Comparison of ENCODE assay signal across 8 cellular contexts in genomic region chr12:25957898-25958253, GRCh38. TPM values are rescaled to one million over a fixed set of nuclear protein-coding genes. Genes with fewer than 3 reads are reported as not detected.
DNase-seq lines count a peak whose midpoint lies in the region; ATAC-seq and TF ChIP-seq lines count a peak whose summit lies in the region.

No MANE protein-coding gene starts in this region.

- H3K23ac ChIP-seq in IMR-90 (ENCODE audit: low read depth, low read length), result peak overlapping the region; percentile 77

- dilution Hi-C loops in IMR-90 (cut with HindIII; ENCODE audit: low sequenced_read_pairs, unreplicated experiment), result no loop called here

- ATAC-seq in IMR-90 (ENCODE audit: low read depth) (peak; percentile 36), HG03520 (IDR thresholded peaks at IDR 0.05; ENCODE audit: unreplicated experiment) (no peak)
- peak; percentile 20 for ATAC-seq in stimulated activated effector memory CD8-positive, alpha-beta T cell treated with anti-CD3 and anti-CD28 coated beads, Interleukin-12 subunit alpha, Interleukin-12 subunit beta, amount 100 ng/mL, for 72 hours

- H3K56ac ChIP-seq in IMR-90 (ENCODE audit: extremely low read depth, insufficient read depth, low read length), result peak overlapping the region; percentile 75

- TF ChIP-seq CTCF in IMR-90 (conservative IDR thresholded peaks at IDR 0.05; ENCODE audit: low read depth, low read length) (no peak), astrocyte of the spinal cord (IDR thresholded peaks at IDR 0.05; ENCODE audit: low read depth, low read length) (no peak)

- no peak overlapping the region for H3K27ac Mint-ChIP-seq in immature natural killer cell
- no peak overlapping the region for H3K27ac Mint-ChIP-seq in stimulated activated effector memory CD8-positive, alpha-beta T cell treated with anti-CD3 and anti-CD28 coated beads, Interleukin-12 subunit alpha, Interleukin-12 subunit beta, amount 100 ng/mL, for 72 hours

- intact Hi-C loops in IMR-90 (cut with micrococcal nuclease), result loop anchor here (1.0 to 10.0 kb wide), 4 partner anchors 105 to 521 kb away; no protein-coding TSS in a partner anchor

- BruUV-seq in IMR-90 (replicated peaks; lab: Mats Ljungman, UMichigan), result TSS peak; percentile 42

- peaks cover 3 to 38% of the 10 kb centered on the region in 2 experiments; a peak in 2 of 4 replicates for H3K79me1 ChIP-seq in IMR-90 (ENCODE audit: low read depth in 1 of 2, low read length in 2 of 2)

- DNase-seq in G401 (ENCODE audit: low spot score) (peak; percentile 65), IMR-90 (peak; percentile 82), astrocyte of the spinal cord (ENCODE audit: low read depth, low spot score) (peak; percentile 83), immature natural killer cell (no peak), COLO668 (lab: John Stamatoyannopoulos, UW; ENCODE audit: unreplicated experiment) (no peak)
- no peak for DNase-seq in stimulated activated effector memory CD8-positive, alpha-beta T cell treated with anti-CD3 and anti-CD28 coated beads, Interleukin-12 subunit alpha, Interleukin-12 subunit beta, amount 100 ng/mL, for 72 hours (ENCODE audit: low spot score in 2 of 2)
- DNase-seq in activated CD8-positive, alpha-beta memory T cell treated with anti-CD3 and anti-CD28 coated beads, Interleukin-2, amount 50 U/mL, for 48 hours, result no peak

- peaks cover 14 to 16% of the 10 kb centered on the region in 2 donors for H3K4me1 Mint-ChIP-seq in immature natural killer cell
- no peaks in the 10 kb centered on the region for H3K4me1 Mint-ChIP-seq in stimulated activated effector memory CD8-positive, alpha-beta T cell treated with anti-CD3 and anti-CD28 coated beads, Interleukin-12 subunit alpha, Interleukin-12 subunit beta, amount 100 ng/mL, for 72 hours

- H3K4me1 ChIP-seq in IMR-90 (ENCODE audit: control insufficient read depth, insufficient read depth, low read length), result peaks cover 3% of the 10 kb centered on the region; the same call in 1 of the 2 replicates

- H3K9me1 ChIP-seq in IMR-90 (ENCODE audit: insufficient read depth, low read length), result peaks cover 15% of the 10 kb centered on the region; the same call in 1 of the 2 replicates

- H4K91ac ChIP-seq in IMR-90 (ENCODE audit: insufficient read depth, low read depth, low read length), result peak overlapping the region; percentile 73

- no peak overlapping the region for H2BK20ac ChIP-seq in IMR-90 (ENCODE audit: low read depth, low read length)

- peak overlapping the region; percentile 93 for H3K4me2 ChIP-seq in IMR-90 (ENCODE audit: low read depth, low read length)

- H4K8ac ChIP-seq in IMR-90 (ENCODE audit: low read depth in 2 of 2, low read length in 2 of 2), result peak overlapping the region; percentile 65 to 84; a peak in 3 of 4 replicates

- H3K27me3 Mint-ChIP-seq in immature natural killer cell (ENCODE audit: low read depth in 3 of 3), result peaks cover 10 to 33% (median 12%) of the 10 kb centered on the region in 3 donors

- no CpG with 5 or more reads among the region's 11 CpGs for WGBS in IMR-90 (ENCODE audit: extremely low coverage in 2 of 2, insufficient read length in 1 of 2), 2 experiments

- H4K5ac ChIP-seq in IMR-90 (ENCODE audit: low read depth, low read length), result peak overlapping the region; percentile 6; the same call in 1 of the 2 replicates

- peak overlapping the region; percentile 90 for H3K27ac ChIP-seq in IMR-90 (ENCODE audit: insufficient read depth, low read length)

- H3K27me3 ChIP-seq in IMR-90 (ENCODE audit: control insufficient read depth, insufficient read depth, low read length), result no peaks in the 10 kb centered on the region

- peak overlapping the region; percentile 54 to 74 (median 70) for H3K4me3 Mint-ChIP-seq in immature natural killer cell
- peak overlapping the region; percentile 31 for H3K4me3 Mint-ChIP-seq in stimulated activated effector memory CD8-positive, alpha-beta T cell treated with anti-CD3 and anti-CD28 coated beads, Interleukin-12 subunit alpha, Interleukin-12 subunit beta, amount 100 ng/mL, for 72 hours

- H4K20me1 ChIP-seq in IMR-90 (ENCODE audit: insufficient read depth, low read length), result peaks cover 15% of the 10 kb centered on the region

- CTCF ChIA-PET in IMR-90 (lab: Yijun Ruan, JAX), result no interaction called here

- H3K9ac ChIP-seq in IMR-90 (ENCODE audit: low read depth, low read length), result peak overlapping the region; percentile 85

- no peak overlapping the region for H2AK5ac ChIP-seq in IMR-90 (ENCODE audit: low read depth, low read length)

- peak overlapping the region; percentile 47; the same call in 1 of the 3 replicates for H2BK15ac ChIP-seq in IMR-90 (ENCODE audit: low read depth, low read length)

- in situ Hi-C loops in G401 (cut with HindIII; ENCODE audit: low sequenced_read_pairs) (no loop called here), IMR-90 (cut with MboI; ENCODE audit: low sequenced_read_pairs) (no loop called here), astrocyte of the spinal cord (cut with HindIII; ENCODE audit: low sequenced_read_pairs) (no loop called here)

- peak overlapping the region; percentile 65 for H3K4me3 ChIP-seq in IMR-90 (ENCODE audit: insufficient read depth, low read depth, low read length)
- peak overlapping the region; percentile 68 for H3K4me3 ChIP-seq in astrocyte of the spinal cord (ENCODE audit: low read depth, low read length)

- H3K18ac ChIP-seq in IMR-90 (ENCODE audit: low read depth, low read length), result peak overlapping the region; percentile 38

- H2AK9ac ChIP-seq in IMR-90 (replicated peaks; ENCODE audit: low read depth, low read length, poor library complexity), result peak overlapping the region; percentile 68

- peaks cover 0 to 2% (median 0%) of the 10 kb centered on the region in 6 donors for H3K9me3 Mint-ChIP-seq in immature natural killer cell
- H3K9me3 Mint-ChIP-seq in stimulated activated effector memory CD8-positive, alpha-beta T cell treated with anti-CD3 and anti-CD28 coated beads, Interleukin-12 subunit alpha, Interleukin-12 subunit beta, amount 100 ng/mL, for 72 hours, result no peaks in the 10 kb centered on the region

- peak overlapping the region; percentile 85 for H2BK120ac ChIP-seq in IMR-90 (ENCODE audit: low read depth, low read length)

- peak overlapping the region; percentile 97 for H2AFZ ChIP-seq in IMR-90 (replicated peaks; ENCODE audit: low read length, poor library complexity)

- TF ChIP-seq POLR2A in IMR-90 (IDR thresholded peaks at IDR 0.05; ENCODE audit: low read depth, low read length), result 0 out of 2 replicates have a peak, but pooled peaks have one; percentile 27

- POLR2A ChIA-PET in IMR-90 (lab: Charles Lee; ENCODE audit: unreplicated experiment), result interaction anchor here (0.6 to 1.0 kb wide), 5 partner anchors 10 to 723 kb away, joined by 3 to 5 read pairs (median 3); no protein-coding TSS in a partner anchor

- peak overlapping the region; percentile 81 for H3K4ac ChIP-seq in IMR-90 (ENCODE audit: low read depth, low read length)

- H3K9me3 ChIP-seq in IMR-90 (ENCODE audit: control insufficient read depth, insufficient read depth, low read length), result no peaks in the 10 kb centered on the region

- peak overlapping the region; percentile 89 for H3K14ac ChIP-seq in IMR-90 (replicated peaks; ENCODE audit: low read depth, low read length)

- peak; percentile 34 for TF ChIP-seq RAD21 in IMR-90 (IDR thresholded peaks at IDR 0.05; ENCODE audit: low read length)

- H3K36me3 ChIP-seq in IMR-90 (ENCODE audit: control insufficient read depth, insufficient read depth, low read length), result peaks cover 7% of the 10 kb centered on the region

- no peaks in the 10 kb centered on the region for H3K36me3 Mint-ChIP-seq in immature natural killer cell
- H3K36me3 Mint-ChIP-seq in stimulated activated effector memory CD8-positive, alpha-beta T cell treated with anti-CD3 and anti-CD28 coated beads, Interleukin-12 subunit alpha, Interleukin-12 subunit beta, amount 100 ng/mL, for 72 hours, result no peaks in the 10 kb centered on the region

- H2BK5ac ChIP-seq in IMR-90 (ENCODE audit: low read depth, low read length, poor library complexity, severe bottlenecking), result peak overlapping the region; percentile 91

TF ChIP-seq in IMR-90, 13 proteins besides CTCF, POLR2A, EP300 and RAD21 (continues in another document):
- TF ChIP-seq RFX5 (IDR thresholded peaks at IDR 0.05; ENCODE audit: low read depth, low read length), result no peak
- no peak for TF ChIP-seq CHD1 (IDR thresholded peaks at IDR 0.05; ENCODE audit: low read depth, low read length)
- TF ChIP-seq MXI1 (IDR thresholded peaks at IDR 0.05; ENCODE audit: borderline replicate concordance, low read depth, low read length), result no peak
- no peak for TF ChIP-seq USF2 (IDR thresholded peaks at IDR 0.05; ENCODE audit: low read depth, low read length)
- no peak for TF ChIP-seq CEBPB (IDR thresholded peaks at IDR 0.05; ENCODE audit: low read depth, low read length)
- no peak for TF ChIP-seq ELK1 (IDR thresholded peaks at IDR 0.05; ENCODE audit: borderline replicate concordance, low read depth, low read length)
- TF ChIP-seq BHLHE40 (IDR thresholded peaks at IDR 0.05; ENCODE audit: low read depth, low read length), result no peak
- TF ChIP-seq NFE2L2 (IDR thresholded peaks at IDR 0.05; ENCODE audit: low read depth, low read length), result no peak
- TF ChIP-seq FOS (IDR thresholded peaks at IDR 0.05; ENCODE audit: low read depth, low read length), result no peak
- no peak for TF ChIP-seq MAFK (IDR thresholded peaks at IDR 0.05; ENCODE audit: low read depth, low read length)
- TF ChIP-seq RCOR1 (IDR thresholded peaks at IDR 0.05; ENCODE audit: insufficient replicate concordance, low read length), result no peak

RNA-seq across cellular contexts. Expression of gene RASSF8, which starts 0.6 kb away (rescaled TPM):
- total RNA-seq in G401 (2014; rRNA removed; shearing (Covaris generic)), result 10.0 and 13.7 TPM in 2 replicates
- 50.5 and 50.8 TPM in 2 replicates for total RNA-seq in IMR-90 (2012; rRNA removed)
- polyA plus RNA-seq in IMR-90 (2012; rRNA removed) (10.8 and 11.1 TPM in 2 replicates), immature natural killer cell (1 to 10 TPM in 1 of 3 donors, under 1 TPM in 1, not detected in 1; 0.30 to 1.3 TPM)
- polyA plus RNA-seq in IMR-90 (2012; cell fraction: cytosol; rRNA removed), result 3.9 and 4.3 TPM in 2 replicates
- polyA plus RNA-seq in IMR-90 (2012; cell fraction: nucleus; rRNA removed; ENCODE audit: low replicate concordance), result 2.1 and 10.1 TPM in 2 replicates

Comparison
In these comparisons a context has a peak if more than half of its experiments do, and no peak if none do; other contexts are left out.
1. DNase-seq: peak in G401 (single experiment), IMR-90 (single experiment) and astrocyte of the spinal cord (single experiment); none in immature natural killer cell (0 of 3), stimulated activated effector memory CD8-positive, alpha-beta T cell treated with anti-CD3 and anti-CD28 coated beads, Interleukin-12 subunit alpha, Interleukin-12 subunit beta, amount 100 ng/mL, for 72 hours (0 of 2), COLO668 (single experiment) and activated CD8-positive, alpha-beta memory T cell treated with anti-CD3 and anti-CD28 coated beads, Interleukin-2, amount 50 U/mL, for 48 hours (single experiment).